2 cellular contexts compared by ENCODE assay signal in genomic region chr1:242813490-242814091, GRCh38.
TF ChIP-seq lines count a peak whose summit lies in the region.

No MANE protein-coding gene starts in this region.

TF ChIP-seq in GM12878, 131 proteins besides CTCF, POLR2A, EP300 and RAD21 (continued from another document and continues in another):
- TF ChIP-seq, protein P1, sequence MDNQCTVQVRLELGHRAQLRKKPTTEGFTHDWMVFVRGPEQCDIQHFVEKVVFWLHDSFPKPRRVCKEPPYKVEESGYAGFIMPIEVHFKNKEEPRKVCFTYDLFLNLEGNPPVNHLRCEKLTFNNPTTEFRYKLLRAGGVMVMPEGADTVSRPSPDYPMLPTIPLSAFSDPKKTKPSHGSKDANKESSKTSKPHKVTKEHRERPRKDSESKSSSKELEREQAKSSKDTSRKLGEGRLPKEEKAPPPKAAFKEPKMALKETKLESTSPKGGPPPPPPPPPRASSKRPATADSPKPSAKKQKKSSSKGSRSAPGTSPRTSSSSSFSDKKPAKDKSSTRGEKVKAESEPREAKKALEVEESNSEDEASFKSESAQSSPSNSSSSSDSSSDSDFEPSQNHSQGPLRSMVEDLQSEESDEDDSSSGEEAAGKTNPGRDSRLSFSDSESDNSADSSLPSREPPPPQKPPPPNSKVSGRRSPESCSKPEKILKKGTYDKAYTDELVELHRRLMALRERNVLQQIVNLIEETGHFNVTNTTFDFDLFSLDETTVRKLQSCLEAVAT (IDR thresholded peaks at IDR 0.05) = 0 out of 2 replicates have a peak, but pooled peaks have one; percentile 14
- TF ChIP-seq ZBTB4 (CRISPR knock-in tag; IDR thresholded peaks at IDR 0.05) (no peak), RCOR1 (conservative IDR thresholded peaks at IDR 0.05; ENCODE audit: low read depth, low read length) (0 out of 2 replicates have a peak, but pooled peaks have one; percentile 47), SMAD5 (IDR thresholded peaks at IDR 0.05; ENCODE audit: low read depth) (no peak), SUZ12 (IDR thresholded peaks at IDR 0.05; ENCODE audit: unreplicated experiment) (no peak), TCF12 (IDR thresholded peaks at IDR 0.05; ENCODE audit: low read depth, low read length) (no peak), FOXK2 (IDR thresholded peaks at IDR 0.05) (no peak), IKZF1 (conservative IDR thresholded peaks at IDR 0.05) (0 out of 2 replicates have a peak, but pooled peaks have one; percentile 40), ATF7 (IDR thresholded peaks at IDR 0.05; ENCODE audit: low read depth) (peak; percentile 85), ZBTB40 (IDR thresholded peaks at IDR 0.05; ENCODE audit: borderline replicate concordance) (no peak), GATAD2B (conservative IDR thresholded peaks at IDR 0.05; ENCODE audit: low read depth) (no peak), MEF2A (IDR thresholded peaks at IDR 0.05; ENCODE audit: insufficient read depth, low read depth, low read length) (no peak), DPF2 (IDR thresholded peaks at IDR 0.05) (peak; percentile 53), IKZF2 (IDR thresholded peaks at IDR 0.05) (peak in 1 of 2 experiments; percentile 70; a peak in 3 of 4 replicates), BHLHE40 (IDR thresholded peaks at IDR 0.05; ENCODE audit: borderline replicate concordance in 1 of 2, low read depth in 2 of 2, low read length in 1 of 2) (0 out of 4 replicates have a peak, but pooled peaks of 1 of the 2 experiments have one; percentile 34), POU2F2 (IDR thresholded peaks at IDR 0.05; ENCODE audit: borderline replicate concordance, low read depth, low read length) (no peak), ZBED1 (IDR thresholded peaks at IDR 0.05; ENCODE audit: borderline replicate concordance) (no peak), MYB (IDR thresholded peaks at IDR 0.05; ENCODE audit: borderline replicate concordance, low read depth, low read length) (peak; percentile 78), MTA2 (IDR thresholded peaks at IDR 0.05; ENCODE audit: low read depth) (peak; percentile 99), NRF1 (conservative IDR thresholded peaks at IDR 0.05; ENCODE audit: low read depth, low read length) (no peak)
- TF ChIP-seq, protein P2, sequence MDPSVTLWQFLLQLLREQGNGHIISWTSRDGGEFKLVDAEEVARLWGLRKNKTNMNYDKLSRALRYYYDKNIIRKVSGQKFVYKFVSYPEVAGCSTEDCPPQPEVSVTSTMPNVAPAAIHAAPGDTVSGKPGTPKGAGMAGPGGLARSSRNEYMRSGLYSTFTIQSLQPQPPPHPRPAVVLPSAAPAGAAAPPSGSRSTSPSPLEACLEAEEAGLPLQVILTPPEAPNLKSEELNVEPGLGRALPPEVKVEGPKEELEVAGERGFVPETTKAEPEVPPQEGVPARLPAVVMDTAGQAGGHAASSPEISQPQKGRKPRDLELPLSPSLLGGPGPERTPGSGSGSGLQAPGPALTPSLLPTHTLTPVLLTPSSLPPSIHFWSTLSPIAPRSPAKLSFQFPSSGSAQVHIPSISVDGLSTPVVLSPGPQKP (IDR thresholded peaks at IDR 0.05; ENCODE audit: low read depth, low read length) = no peak

TF ChIP-seq in WTC11, 78 proteins besides CTCF, POLR2A, EP300 and RAD21 (continued from another document):
- TF ChIP-seq GTF2I (CRISPR knock-in tag; conservative IDR thresholded peaks at IDR 0.05) (no peak), ZNF423 (CRISPR knock-in tag; IDR thresholded peaks at IDR 0.05) (no peak), E2F5 (CRISPR knock-in tag; IDR thresholded peaks at IDR 0.05) (no peak), TEAD1 (CRISPR knock-in tag; IDR thresholded peaks at IDR 0.05) (no peak), ZNF121 (CRISPR knock-in tag; IDR thresholded peaks at IDR 0.05) (no peak), CREM (CRISPR knock-in tag; IDR thresholded peaks at IDR 0.05) (no peak), HMGA2 (CRISPR knock-in tag; IDR thresholded peaks at IDR 0.05) (no peak), SMAD3 (CRISPR knock-in tag; IDR thresholded peaks at IDR 0.05; ENCODE audit: borderline replicate concordance) (no peak), NR1H2 (CRISPR knock-in tag; IDR thresholded peaks at IDR 0.05) (no peak), JAZF1 (CRISPR knock-in tag; IDR thresholded peaks at IDR 0.05) (no peak), CREB1 (CRISPR knock-in tag; IDR thresholded peaks at IDR 0.05) (no peak)
- TF ChIP-seq, protein P3, sequence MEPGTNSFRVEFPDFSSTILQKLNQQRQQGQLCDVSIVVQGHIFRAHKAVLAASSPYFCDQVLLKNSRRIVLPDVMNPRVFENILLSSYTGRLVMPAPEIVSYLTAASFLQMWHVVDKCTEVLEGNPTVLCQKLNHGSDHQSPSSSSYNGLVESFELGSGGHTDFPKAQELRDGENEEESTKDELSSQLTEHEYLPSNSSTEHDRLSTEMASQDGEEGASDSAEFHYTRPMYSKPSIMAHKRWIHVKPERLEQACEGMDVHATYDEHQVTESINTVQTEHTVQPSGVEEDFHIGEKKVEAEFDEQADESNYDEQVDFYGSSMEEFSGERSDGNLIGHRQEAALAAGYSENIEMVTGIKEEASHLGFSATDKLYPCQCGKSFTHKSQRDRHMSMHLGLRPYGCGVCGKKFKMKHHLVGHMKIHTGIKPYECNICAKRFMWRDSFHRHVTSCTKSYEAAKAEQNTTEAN (CRISPR knock-in tag; IDR thresholded peaks at IDR 0.05) = no peak
